ENCODE assay signal across 9 cellular contexts in the genomic region with DNA sequence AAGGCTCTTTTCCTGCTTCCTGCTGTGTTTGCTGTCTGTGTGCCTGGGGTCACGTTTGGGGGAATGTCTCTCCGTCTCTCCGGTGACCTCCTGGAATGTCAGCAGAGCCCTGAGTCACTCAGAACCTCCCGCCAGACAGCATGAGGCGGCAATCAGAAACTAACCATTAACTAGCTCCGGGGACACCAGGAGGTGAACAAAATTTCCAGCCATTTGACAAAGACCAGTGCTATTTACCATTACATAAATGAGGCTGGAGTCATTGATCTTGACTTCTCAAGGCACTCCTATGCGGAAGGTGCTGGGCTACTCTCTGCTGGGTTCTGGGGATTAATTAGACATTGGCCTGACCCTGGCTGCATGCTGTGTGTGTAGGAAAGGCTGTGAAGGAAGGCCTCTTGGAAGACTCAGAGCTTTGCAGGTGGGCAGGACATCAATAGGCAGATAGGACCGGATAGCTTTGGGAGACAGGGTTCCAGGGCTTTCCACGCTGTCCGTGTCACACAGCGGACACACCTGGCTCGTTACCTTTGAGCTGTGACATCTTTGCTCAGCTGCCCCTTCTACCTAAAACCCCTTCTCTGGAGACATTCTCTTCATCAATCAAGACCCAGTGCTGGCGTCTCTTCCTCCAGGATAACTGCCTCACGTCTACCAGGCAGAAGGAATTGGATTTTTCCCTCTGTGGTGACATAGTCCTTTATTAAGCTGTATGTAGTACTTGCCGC.
DNase-seq lines count a peak whose midpoint lies in the region; ATAC-seq, FAIRE-seq and TF ChIP-seq lines count a peak whose summit lies in the region.
"Had no signal": no experiment of that assay in that cellular context is flagged by ENCODE, and none has a peak within 500 bp of the region (broad histone marks: within the 10 kb centered on the region; RNA-seq: fewer than 3 reads in every experiment).

No MANE protein-coding gene starts in this region.

- H3K36me3 ChIP-seq in cardiac muscle cell (no peaks in the 10 kb centered on the region), K562 (ENCODE audit: control insufficient read depth, insufficient read depth, low read length) (no peaks in the 10 kb centered on the region), left lung (no peaks in the 10 kb centered on the region)

- POLR2A ChIA-PET in K562 (lab: Yijun Ruan, JAX): interaction anchor here (0.9 to 1.2 kb wide), 3 partner anchors 14 to 22 kb away, joined by 4 to 5 read pairs (median 4); no protein-coding TSS in a partner anchor

- H3K4me1 ChIP-seq in cardiac muscle cell (ENCODE audit: low read depth): peaks cover 22% of the 10 kb centered on the region
- H3K4me1 ChIP-seq in K562 (replicated peaks in 1 of 2; ENCODE audit: control insufficient read depth in 2 of 2, insufficient read depth in 2 of 2, low read length in 2 of 2): peaks cover 5 to 17% of the 10 kb centered on the region in 2 experiments
- H3K4me1 ChIP-seq in left lung: peaks cover 4 to 36% of the 10 kb centered on the region in 2 donors

- peak overlapping the region; percentile 56 for H2AFZ ChIP-seq in K562 (ENCODE audit: low read depth, low read length)

- peak; percentile 45 to 60 for DNase-seq in cardiac muscle cell (ENCODE audit: low read depth in 1 of 2, low spot score in 1 of 2)
- DNase-seq in Right ventricle myocardium inferior (ENCODE audit: missing footprints): no peak
- DNase-seq in K562 (ENCODE audit: extremely low read depth in 1 of 4, low spot score in 3 of 4): peak in 2 of 4 experiments; percentile 24 to 40
- DNase-seq in left lung: no peak
- no peak for DNase-seq in frontal cortex (ENCODE audit: low spot score in 2 of 2)
- DNase-seq in cardiac septum (ENCODE audit: low spot score): no peak

- H3K9me3 ChIP-seq in cardiac muscle cell (ENCODE audit: low read depth) (no peaks in the 10 kb centered on the region), K562 (replicated peaks; ENCODE audit: control insufficient read depth, insufficient read depth, low read depth, low read length) (no peaks in the 10 kb centered on the region), left lung (no peaks in the 10 kb centered on the region)

- 37% methylated on average over 15 of the region's 15 CpGs for WGBS in K562 (ENCODE audit: insufficient coverage, low coverage, missing lambda C conversion rate)

- no peak overlapping the region; the same call in 1 of the 2 replicates for H3K4me2 ChIP-seq in K562 (ENCODE audit: insufficient read depth, low read length)

- TF ChIP-seq CTCF in cardiac muscle cell (IDR thresholded peaks at IDR 0.05; ENCODE audit: low read depth, low read length): no peak
- no peak for TF ChIP-seq CTCF in K562 (IDR thresholded peaks at IDR 0.05 in 2 of 3, conservative IDR thresholded peaks at IDR 0.05 in 1 of 3; ENCODE audit: insufficient read depth in 2 of 3, low read depth in 1 of 3, low read length in 3 of 3)
- no peak for TF ChIP-seq CTCF in left lung (IDR thresholded peaks at IDR 0.05)

- H3K27ac ChIP-seq in cardiac muscle cell (peak overlapping the region; percentile 91), K562 (ENCODE audit: extremely low read depth, low read depth, low read length) (no peak overlapping the region), left lung (peak overlapping the region in 1 of 2 donors; percentile 33)
- H3K27ac ChIP-seq: C4-2B had no signal

- peak; percentile 61 for FAIRE-seq in K562 (lab: Jason Lieb, UNC)
- FAIRE-seq in frontal cortex (lab: Jason Lieb, UNC): no peak

- H3K79me2 ChIP-seq in K562 (ENCODE audit: control insufficient read depth, insufficient read depth, low read length): no peaks in the 10 kb centered on the region

- no peak for TF ChIP-seq EP300 in K562 (IDR thresholded peaks at IDR 0.05; ENCODE audit: low read length)

- no TSS peak for BruUV-seq in K562 (replicated peaks; lab: Mats Ljungman, UMichigan)

- no peak overlapping the region; a peak in 1 of 4 replicates for H3K9ac ChIP-seq in K562 (ENCODE audit: insufficient read depth in 1 of 2, low read depth in 2 of 2, low read length in 2 of 2)

- H3K4me3 ChIP-seq in cardiac muscle cell (peak overlapping the region; percentile 1), K562 (no peak overlapping the region), left lung (no peak overlapping the region)

- H4K20me1 ChIP-seq in K562 (replicated peaks; ENCODE audit: control insufficient read depth, insufficient read depth, low read length): no peaks in the 10 kb centered on the region

- no peak for TF ChIP-seq POLR2A in K562 (conservative IDR thresholded peaks at IDR 0.05)

- no peaks in the 10 kb centered on the region for H3K27me3 ChIP-seq in cardiac muscle cell
- H3K27me3 ChIP-seq in K562 (ENCODE audit: control insufficient read depth in 2 of 2, insufficient read depth in 2 of 2, low read length in 2 of 2): peaks cover 3 to 17% of the 10 kb centered on the region in 2 experiments; a peak in 3 of 5 replicates
- H3K27me3 ChIP-seq in left lung: no peaks in the 10 kb centered on the region

- H3K9me1 ChIP-seq in K562 (ENCODE audit: control insufficient read depth, insufficient read depth, low read length): no peaks in the 10 kb centered on the region

- CTCF ChIA-PET in K562 (lab: Yijun Ruan, JAX; ENCODE audit: low intra/inter-chr PET ratio): no interaction called here

- in situ Hi-C loops in K562 (cut with MboI): no loop called here

- intact Hi-C loops in Right ventricle myocardium inferior (cut with DNase I) (no loop called here), K562 (cut with micrococcal nuclease) (no loop called here), left lung (cut with DNase I) (no loop called here), cardiac septum (cut with DNase I) (no loop called here)

- TF ChIP-seq RAD21 in K562 (CRISPR knock-in tag; conservative IDR thresholded peaks at IDR 0.05 in 1 of 2, IDR thresholded peaks at IDR 0.05 in 1 of 2): no peak

- no peak for ATAC-seq in Right ventricle myocardium inferior
- ATAC-seq in K562: peak; percentile 46; the same call in 2 of the 3 replicates
- peak; percentile 63 for ATAC-seq in left lung
- ATAC-seq in HG03039 (IDR thresholded peaks at IDR 0.05; ENCODE audit: unreplicated experiment): no peak
- no peak for ATAC-seq in HG03025 (IDR thresholded peaks at IDR 0.05; ENCODE audit: low FRiP score, unreplicated experiment)

TF ChIP-seq in K562, 482 proteins besides CTCF, POLR2A, EP300 and RAD21 (continues in another document):
- no peak for TF ChIP-seq ZEB2 (IDR thresholded peaks at IDR 0.05)
- no peak for TF ChIP-seq SIX5 (IDR thresholded peaks at IDR 0.05; ENCODE audit: borderline replicate concordance in 1 of 2, insufficient read depth in 1 of 2, low read depth in 1 of 2, low read length in 2 of 2)
- no peak for TF ChIP-seq RBM34 (IDR thresholded peaks at IDR 0.05; ENCODE audit: borderline replicate concordance, insufficient read depth, low read length)
- no peak for TF ChIP-seq JUND (IDR thresholded peaks at IDR 0.05; ENCODE audit: borderline replicate concordance, low read depth, low read length)
- TF ChIP-seq JUND (tag; IDR thresholded peaks at IDR 0.05; ENCODE audit: borderline replicate concordance, low read depth, low read length): peak; percentile 22; the same call in 2 of the 3 replicates
- no peak for TF ChIP-seq NR2C2 (CRISPR knock-in tag; IDR thresholded peaks at IDR 0.05)
- TF ChIP-seq NR2C2 (tag; IDR thresholded peaks at IDR 0.05): peak; percentile 33; the same call in 1 of the 2 replicates
- no peak for TF ChIP-seq ZBTB7A (IDR thresholded peaks at IDR 0.05; ENCODE audit: borderline replicate concordance, control insufficient read depth, low read depth, low read length)
- no peak for TF ChIP-seq NR4A1 (CRISPR knock-in tag; IDR thresholded peaks at IDR 0.05)
- TF ChIP-seq NR4A1 (tag; IDR thresholded peaks at IDR 0.05): no peak
- TF ChIP-seq, protein P1, sequence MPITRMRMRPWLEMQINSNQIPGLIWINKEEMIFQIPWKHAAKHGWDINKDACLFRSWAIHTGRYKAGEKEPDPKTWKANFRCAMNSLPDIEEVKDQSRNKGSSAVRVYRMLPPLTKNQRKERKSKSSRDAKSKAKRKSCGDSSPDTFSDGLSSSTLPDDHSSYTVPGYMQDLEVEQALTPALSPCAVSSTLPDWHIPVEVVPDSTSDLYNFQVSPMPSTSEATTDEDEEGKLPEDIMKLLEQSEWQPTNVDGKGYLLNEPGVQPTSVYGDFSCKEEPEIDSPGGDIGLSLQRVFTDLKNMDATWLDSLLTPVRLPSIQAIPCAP (CRISPR knock-in tag; IDR thresholded peaks at IDR 0.05; ENCODE audit: borderline replicate concordance): no peak
- no peak for TF ChIP-seq CCNT2 (IDR thresholded peaks at IDR 0.05; ENCODE audit: borderline replicate concordance, extremely low read depth, insufficient read length, low read depth, low read length)
- TF ChIP-seq RBFOX2 (IDR thresholded peaks at IDR 0.05; ENCODE audit: low read depth, low read length): no peak
- no peak for TF ChIP-seq RAD51 (IDR thresholded peaks at IDR 0.05; ENCODE audit: borderline replicate concordance, low read depth)

Comparison
In these comparisons a context has a peak if more than half of its experiments do, and no peak if none do; other contexts are left out.
1. DNase-seq: peak in cardiac muscle cell (2 of 2); none in Right ventricle myocardium inferior (single experiment), left lung (0 of 2), frontal cortex (0 of 2) and cardiac septum (single experiment).
2. ATAC-seq: peak in K562 (single experiment) and left lung (single experiment); none in Right ventricle myocardium inferior (single experiment), HG03039 (single experiment) and HG03025 (single experiment).